In genomic region chrX:23493941-23494374, GRCh38 we compare ENCODE assay signal across 9 cellular contexts.
A peak's percentile ranks its signal among the peaks of the same experiment; 100 is the strongest.
DNase-seq lines count a peak whose midpoint lies in the region; ATAC-seq and TF ChIP-seq lines count a peak whose summit lies in the region.
"Had no signal": no experiment of that assay in that cellular context is flagged by ENCODE, and none has a peak within 500 bp of the region (broad histone marks: within the 10 kb centered on the region; RNA-seq: fewer than 3 reads in every experiment).

No MANE protein-coding gene starts in this region.

- no peak overlapping the region for H2BK120ac ChIP-seq in mesendoderm (ENCODE audit: low read depth, low read length)

- H2BK5ac ChIP-seq in mesendoderm (ENCODE audit: low read length), result no peak overlapping the region

- H3K4me1 ChIP-seq in mesendoderm (ENCODE audit: control insufficient read depth, low read depth, low read length), result no peaks in the 10 kb centered on the region

- TF ChIP-seq POLR2A in erythroblast (IDR thresholded peaks at IDR 0.05; ENCODE audit: low read length), result no peak

- H3K27me3 ChIP-seq in mesendoderm (ENCODE audit: insufficient read depth, low read length, poor library complexity), result no peaks in the 10 kb centered on the region

- no CpG with 5 or more reads among the region's 3 CpGs for WGBS in mesendoderm (ENCODE audit: extremely low coverage, insufficient coverage, low lambda C conversion rate)

- DNase-seq in OCI-M1 (lab: John Stamatoyannopoulos, UW) (peak; percentile 1), mesendoderm (peak; percentile 38), erythroblast (lab: John Stamatoyannopoulos, UW) (no peak), NOMO-1 treated with DMSO at 0.1 percent for 48 hours (lab: John Stamatoyannopoulos, UW; ENCODE audit: unreplicated experiment) (no peak), SKM-1 (lab: John Stamatoyannopoulos, UW; ENCODE audit: unreplicated experiment) (no peak)
- DNase-seq: effector CD8-positive, alpha-beta T cell had no signal

- no peak overlapping the region for H3K27ac ChIP-seq in mesendoderm (ENCODE audit: low read depth, low read length)

- no peak overlapping the region for H2AK5ac ChIP-seq in mesendoderm (ENCODE audit: low read length)

- ATAC-seq in GM18498 (IDR thresholded peaks at IDR 0.05; ENCODE audit: unreplicated experiment), result peak; percentile 68
- ATAC-seq in HG02678 (IDR thresholded peaks at IDR 0.05; ENCODE audit: unreplicated experiment), result peak; percentile 38
- no peak for ATAC-seq in GM19023 (IDR thresholded peaks at IDR 0.05; ENCODE audit: unreplicated experiment)

- H4K5ac ChIP-seq in mesendoderm (ENCODE audit: low read length), result no peak overlapping the region

- no peak overlapping the region for H3K4me3 ChIP-seq in mesendoderm (ENCODE audit: low read length)

- H3K79me1 ChIP-seq in mesendoderm (ENCODE audit: low read length), result no peaks in the 10 kb centered on the region

- H3K9ac ChIP-seq in mesendoderm (ENCODE audit: low read length), result no peak overlapping the region

- no peak overlapping the region for H3K4ac ChIP-seq in mesendoderm (ENCODE audit: low read depth, low read length)

- H3K56ac ChIP-seq in mesendoderm (ENCODE audit: low read length), result no peak overlapping the region

- H3K18ac ChIP-seq in mesendoderm (ENCODE audit: low read length), result no peak overlapping the region

- H3K79me2 ChIP-seq in mesendoderm (ENCODE audit: control insufficient read depth, insufficient read depth, low read length), result no peaks in the 10 kb centered on the region

- no peaks in the 10 kb centered on the region for H3K36me3 ChIP-seq in mesendoderm (ENCODE audit: control insufficient read depth, insufficient read depth, low read length)

- no peak overlapping the region for H2BK15ac ChIP-seq in mesendoderm (replicated peaks; ENCODE audit: low read depth)

- no peak overlapping the region for H3K23ac ChIP-seq in mesendoderm (ENCODE audit: low read length)

- H4K8ac ChIP-seq in mesendoderm (ENCODE audit: low read depth, low read length), result no peak overlapping the region

- no peak overlapping the region for H3K4me2 ChIP-seq in mesendoderm (ENCODE audit: low read length)

Comparison
In these comparisons a context has a peak if more than half of its experiments do, and no peak if none do; other contexts are left out.
1. DNase-seq: peak in OCI-M1 (single experiment) and mesendoderm (single experiment); none in erythroblast (0 of 2), NOMO-1 treated with DMSO at 0.1 percent for 48 hours (single experiment) and SKM-1 (single experiment).